ENCODE assay signal across 17 cellular contexts in genomic region chr10:29426420-29426819, GRCh38.
A peak's percentile ranks its signal among the peaks of the same experiment; 100 is the strongest.
DNase-seq lines count a peak whose midpoint lies in the region; ATAC-seq, FAIRE-seq and TF ChIP-seq lines count a peak whose summit lies in the region.
"Had no signal": no experiment of that assay in that cellular context is flagged by ENCODE, and none has a peak within 500 bp of the region (broad histone marks: within the 10 kb centered on the region; RNA-seq: fewer than 3 reads in every experiment).

No MANE protein-coding gene starts in this region.

- BruUV-seq in HepG2 (replicated peaks; lab: Mats Ljungman, UMichigan) = no TSS peak

- DNase-seq in GM23248 (peak; percentile 19), WTC11 (ENCODE audit: low spot score) (no peak), HepG2 (ENCODE audit: low spot score) (peak; percentile 77), testis (no peak)
- no peak for DNase-seq in activated CD4-positive, alpha-beta T cell treated with anti-CD3 and anti-CD28 coated beads for 4 hours
- DNase-seq: BE2C; CD8-positive, alpha-beta T cell; COR-L47; DMS53; H7 had no signal

- no peaks in the 10 kb centered on the region for H3K9me2 ChIP-seq in GM23248 (ENCODE audit: insufficient read depth)

- H3K4me3 Mint-ChIP-seq in WTC11 = no peak overlapping the region
- H3K4me3 Mint-ChIP-seq: CD14-positive monocyte; CD8-positive, alpha-beta T cell; GM23338 had no signal

- H3K27ac ChIP-seq in GM23248 (no peak overlapping the region), HepG2 (ENCODE audit: extremely low read length, insufficient read depth, low read length) (no peak overlapping the region), testis (peak overlapping the region; percentile 45 to 50), gastroesophageal sphincter (no peak overlapping the region)

- H3K9me3 ChIP-seq in GM23248 (ENCODE audit: low read depth) (no peaks in the 10 kb centered on the region), HepG2 (ENCODE audit: low read length) (no peaks in the 10 kb centered on the region), testis (no peaks in the 10 kb centered on the region), gastroesophageal sphincter (no peaks in the 10 kb centered on the region)
- H3K9me3 ChIP-seq: BE2C had no signal

- POLR2A ChIA-PET in WTC11 (lab: Charles Lee) (no interaction called here), HepG2 (lab: Yijun Ruan, JAX) (no interaction called here)

- H3K4me2 ChIP-seq in GM23248 (ENCODE audit: unreplicated experiment) (no peak overlapping the region), HepG2 (ENCODE audit: low read depth, low read length) (peak overlapping the region; percentile 45; the same call in 1 of the 2 replicates)
- H3K4me2 ChIP-seq: GM23338 had no signal

- H4K20me1 ChIP-seq in GM23248 (ENCODE audit: insufficient read depth) = peaks cover 9% of the 10 kb centered on the region; the same call in 1 of the 2 replicates
- 0 out of 2 replicates have a peak, but pooled peaks cover 9% of the 10 kb centered on the region for H4K20me1 ChIP-seq in HepG2 (ENCODE audit: insufficient read depth, low read length)

- H3K4me1 Mint-ChIP-seq in WTC11 = no peaks in the 10 kb centered on the region
- H3K4me1 Mint-ChIP-seq: GM23338 had no signal

- no peak for TF ChIP-seq RAD21 in HepG2 (CRISPR knock-in tag; IDR thresholded peaks at IDR 0.05)

- intact Hi-C loops in HepG2 (cut with micrococcal nuclease; ENCODE audit: unreplicated experiment) = loop anchor here (1.0 kb wide), 1 partner anchor 9 kb away; no protein-coding TSS in a partner anchor
- intact Hi-C loops in testis (cut with DNase I; ENCODE audit: low total_unique reads) = no loop called here

- H3K27ac Mint-ChIP-seq in WTC11 = no peak overlapping the region
- H3K27ac Mint-ChIP-seq: CD8-positive, alpha-beta T cell; GM23338 had no signal

- ATAC-seq in WTC11 (no peak), HepG2 (peak; percentile 96), gastroesophageal sphincter (no peak), HG03460 (IDR thresholded peaks at IDR 0.05; ENCODE audit: unreplicated experiment) (no peak)
- ATAC-seq: CD8-positive, alpha-beta T cell; GM12878; GM23338 had no signal

- H3K36me3 ChIP-seq in GM23248 (ENCODE audit: low read depth) (peaks cover 29% of the 10 kb centered on the region), HepG2 (replicated peaks in 1 of 2; ENCODE audit: control insufficient read depth in 1 of 2, insufficient read depth in 2 of 2, low read length in 2 of 2) (peaks cover 13 to 41% of the 10 kb centered on the region in 2 experiments; a peak in 4 of 5 replicates), testis (ENCODE audit: low read depth, missing control alignments) (no peaks in the 10 kb centered on the region), gastroesophageal sphincter (peaks cover 0 to 31% of the 10 kb centered on the region in 2 donors)

- H3F3A ChIP-seq in GM23248 (ENCODE audit: insufficient read depth) = peaks cover 4% of the 10 kb centered on the region; the same call in 1 of the 2 replicates

- no peaks in the 10 kb centered on the region for H3K27me3 ChIP-seq in GM23248 (replicated peaks; ENCODE audit: insufficient read depth)
- H3K27me3 ChIP-seq in HepG2 (ENCODE audit: control insufficient read depth in 1 of 2, insufficient read depth in 2 of 2, low read length in 2 of 2) = no peaks in the 10 kb centered on the region; a peak in 1 of 5 replicates
- no peaks in the 10 kb centered on the region for H3K27me3 ChIP-seq in testis
- H3K27me3 ChIP-seq in gastroesophageal sphincter = no peaks in the 10 kb centered on the region
- H3K27me3 ChIP-seq: BE2C had no signal

- no peak for TF ChIP-seq POLR2A in HepG2 (IDR thresholded peaks at IDR 0.05; ENCODE audit: insufficient read depth in 1 of 2, low read depth in 2 of 2, low read length in 2 of 2)
- no peak for TF ChIP-seq POLR2A in testis (IDR thresholded peaks at IDR 0.05)
- no peak for TF ChIP-seq POLR2A in gastroesophageal sphincter (IDR thresholded peaks at IDR 0.05)

- H3K9ac ChIP-seq in GM23248 = no peak overlapping the region
- no peak overlapping the region for H3K9ac ChIP-seq in HepG2 (ENCODE audit: insufficient read depth, low read depth, low read length)

- H3K79me2 ChIP-seq in GM23248 (ENCODE audit: insufficient read depth) (peaks cover 78% of the 10 kb centered on the region), HepG2 (ENCODE audit: insufficient read depth, low read length) (peaks cover 22% of the 10 kb centered on the region)

- peaks cover 6% of the 10 kb centered on the region; the same call in 1 of the 2 replicates for H3K9me3 Mint-ChIP-seq in WTC11
- H3K9me3 Mint-ChIP-seq: CD8-positive, alpha-beta T cell; GM23338 had no signal

- WGBS in GM23248 (ENCODE audit: low coverage in 1 of 2, low lambda C conversion rate in 2 of 2, missing lambda C conversion rate in 2 of 2), 2 experiments = 5 to 15% methylated on average over 1 of the region's 1 CpG
- whole genome bisulfite sequencing in HepG2 (ENCODE audit: low lambda C conversion rate) = 9% methylated on average over 1 of the region's 1 CpG
- WGBS in testis, 2 donors = 17 to 55% methylated on average over 1 of the region's 1 CpG
- 10 to 29% methylated on average over 1 of the region's 1 CpG for WGBS in gastroesophageal sphincter (ENCODE audit: low coverage in 1 of 2), 2 donors

- CTCF ChIA-PET in WTC11 (lab: Charles Lee) = no interaction called here
- CTCF ChIA-PET in HepG2 (lab: Yijun Ruan, JAX; ENCODE audit: low intra/inter-chr PET ratio, low total read pairs) = no interaction called here

- H3K4me3 ChIP-seq in GM23248 = no peak overlapping the region
- no peak overlapping the region for H3K4me3 ChIP-seq in HepG2 (replicated peaks in 1 of 3; ENCODE audit: insufficient read depth in 1 of 3, low read depth in 2 of 3, low read length in 3 of 3)
- H3K4me3 ChIP-seq in testis = no peak overlapping the region
- H3K4me3 ChIP-seq in gastroesophageal sphincter = no peak overlapping the region
- H3K4me3 ChIP-seq: GM12878, GM23338 had no signal

- H3K36me3 Mint-ChIP-seq in WTC11 = no peaks in the 10 kb centered on the region

- no peaks in the 10 kb centered on the region for H3K4me1 ChIP-seq in GM23248 (ENCODE audit: insufficient read depth)
- peaks cover 35% of the 10 kb centered on the region for H3K4me1 ChIP-seq in HepG2 (ENCODE audit: insufficient read depth, low read length)
- H3K4me1 ChIP-seq in testis = peaks cover 29% of the 10 kb centered on the region
- peaks cover 0 to 7% (median 0%) of the 10 kb centered on the region in 3 donors for H3K4me1 ChIP-seq in gastroesophageal sphincter
- H3K4me1 ChIP-seq: BE2C had no signal

- H2AFZ ChIP-seq in GM23248 (no peak overlapping the region), HepG2 (ENCODE audit: low read length) (no peak overlapping the region)
- H2AFZ ChIP-seq: GM23338 had no signal

- peak; percentile 81 for FAIRE-seq in HepG2 (lab: Jason Lieb, UNC)
- FAIRE-seq: A204.1, GM12878, GM18507 had no signal

- H3K27me3 Mint-ChIP-seq in WTC11 (ENCODE audit: low read depth) = peaks cover 3% of the 10 kb centered on the region

- in situ Hi-C loops in GM23248 (cut with MboI) (no loop called here), HepG2 (cut with HindIII; ENCODE audit: extremely low pct_ligation_motif_present, low pct_unique_long_range_greater_than_20kb) (no loop called here)

- no peak for TF ChIP-seq CTCF in WTC11 (IDR thresholded peaks at IDR 0.05)
- peak; percentile 19; the same call in 1 of the 2 replicates for TF ChIP-seq CTCF in HepG2 (CRISPR knock-in tag; IDR thresholded peaks at IDR 0.05)
- TF ChIP-seq CTCF in testis (IDR thresholded peaks at IDR 0.05) = no peak
- no peak for TF ChIP-seq CTCF in gastroesophageal sphincter (IDR thresholded peaks at IDR 0.05)

- TF ChIP-seq EP300 in HepG2 (IDR thresholded peaks at IDR 0.05; ENCODE audit: low read depth in 2 of 2, low read length in 2 of 2) (no peak), HepG2 (CRISPR knock-in tag; IDR thresholded peaks at IDR 0.05; ENCODE audit: borderline replicate concordance) (no peak), gastroesophageal sphincter (IDR thresholded peaks at IDR 0.05) (no peak)

TF ChIP-seq in WTC11, 78 proteins besides CTCF, POLR2A, EP300 and RAD21 (continues in another document):
- TF ChIP-seq MYBL2 (CRISPR knock-in tag; IDR thresholded peaks at IDR 0.05) = no peak
- no peak for TF ChIP-seq CREM (CRISPR knock-in tag; IDR thresholded peaks at IDR 0.05)
- 0 out of 2 replicates have a peak, but pooled peaks have one; percentile 6 for TF ChIP-seq GABPB1 (CRISPR knock-in tag; IDR thresholded peaks at IDR 0.05)
- no peak for TF ChIP-seq ZNF512 (CRISPR knock-in tag; IDR thresholded peaks at IDR 0.05; ENCODE audit: borderline replicate concordance)
- TF ChIP-seq TEAD4 (CRISPR knock-in tag; IDR thresholded peaks at IDR 0.05) = no peak
- no peak for TF ChIP-seq TCF7 (CRISPR knock-in tag; IDR thresholded peaks at IDR 0.05; ENCODE audit: low read depth)

TF ChIP-seq in HepG2, 621 proteins besides CTCF, POLR2A, EP300 and RAD21 (continues in another document):
- TF ChIP-seq KLF6 (CRISPR knock-in tag; IDR thresholded peaks at IDR 0.05) (no peak), FOXM1 (CRISPR knock-in tag; IDR thresholded peaks at IDR 0.05) (no peak), SRSF9 (IDR thresholded peaks at IDR 0.05; ENCODE audit: borderline replicate concordance, insufficient read depth, low read depth, low read length, poor library complexity, severe bottlenecking) (no peak), FOXA1 (IDR thresholded peaks at IDR 0.05) (no peak), FOXA1 (CRISPR knock-in tag; IDR thresholded peaks at IDR 0.05) (peak; percentile 56; the same call in 1 of the 2 replicates), ZBTB26 (CRISPR knock-in tag; IDR thresholded peaks at IDR 0.05; ENCODE audit: borderline replicate concordance) (no peak), MTA3 (CRISPR knock-in tag; IDR thresholded peaks at IDR 0.05) (no peak)

Comparison
In these comparisons a context has a peak if more than half of its experiments do, and no peak if none do; other contexts are left out.
1. DNase-seq: peak in GM23248 (single experiment) and HepG2 (single experiment); none in WTC11 (single experiment), testis (single experiment) and activated CD4-positive, alpha-beta T cell treated with anti-CD3 and anti-CD28 coated beads for 4 hours (0 of 2).
2. H3K27ac ChIP-seq: peak in testis (2 of 2); none in GM23248 (single experiment), HepG2 (single experiment) and gastroesophageal sphincter (0 of 4).